ENCODE assay signal across 25 cellular contexts in genomic region chr6:90192857-90193256, GRCh38.
DNase-seq lines count a peak whose midpoint lies in the region; ATAC-seq, FAIRE-seq and TF ChIP-seq lines count a peak whose summit lies in the region.
"Had no signal": no experiment of that assay in that cellular context is flagged by ENCODE, and none has a peak within 500 bp of the region (broad histone marks: within the 10 kb centered on the region; RNA-seq: fewer than 3 reads in every experiment).

No MANE protein-coding gene starts in this region.

- no peak overlapping the region for H2AK5ac ChIP-seq in H1 (ENCODE audit: low read depth, low read length)

- no peak overlapping the region for H2BK12ac ChIP-seq in H1 (ENCODE audit: low read depth, low read length)

- WGBS in H1 (ENCODE audit: extremely low coverage in 1 of 2, insufficient coverage in 1 of 2, insufficient read length in 1 of 2, insufficient replicate concordance in 2 of 2, low coverage in 1 of 2, low lambda C conversion rate in 2 of 2, missing lambda C conversion rate in 1 of 2), 2 experiments: 79% methylated on average over 3 of the region's 3 CpGs; no CpG with 5 or more reads in 1 of the 2 experiments

- no peak overlapping the region for H3K56ac ChIP-seq in H1 (replicated peaks; ENCODE audit: insufficient read length, low read depth, low read length)

- no peak for TF ChIP-seq CTCF in SU-DHL-6 (IDR thresholded peaks at IDR 0.05; ENCODE audit: insufficient read depth, low read length, poor library complexity, severe bottlenecking)
- no peak for TF ChIP-seq CTCF in H1 (IDR thresholded peaks at IDR 0.05; ENCODE audit: control extremely low read depth in 1 of 3, insufficient read depth in 1 of 3, low read depth in 1 of 3, low read length in 3 of 3)

- H3K27ac ChIP-seq in CD4-positive, alpha-beta memory T cell (ENCODE audit: low read depth, low read length): no peak overlapping the region
- H3K27ac ChIP-seq in SU-DHL-6 (ENCODE audit: low read depth, low read length): no peak overlapping the region
- no peak overlapping the region for H3K27ac ChIP-seq in H1 (ENCODE audit: low read depth, low read length)
- H3K27ac ChIP-seq: 22Rv1, stomach, transverse colon had no signal

- no peaks in the 10 kb centered on the region for H4K20me1 ChIP-seq in SU-DHL-6 (ENCODE audit: low read depth, low read length)
- peaks cover 0 to 3% of the 10 kb centered on the region in 2 experiments for H4K20me1 ChIP-seq in H1 (replicated peaks in 1 of 2; ENCODE audit: control insufficient read depth in 1 of 2, insufficient read depth in 2 of 2, low read length in 2 of 2)

- H3K9ac ChIP-seq in SU-DHL-6 (ENCODE audit: low read length) (0 out of 2 replicates have a peak overlapping the region, but pooled peaks have one; percentile 0), H1 (replicated peaks in 1 of 4; ENCODE audit: extremely low read depth in 1 of 4, low read depth in 3 of 4, low read length in 3 of 4) (no peak overlapping the region)

- H3K27me3 ChIP-seq in CD4-positive, alpha-beta memory T cell (ENCODE audit: insufficient read depth, low read length): no peaks in the 10 kb centered on the region
- no peaks in the 10 kb centered on the region for H3K27me3 ChIP-seq in SU-DHL-6 (ENCODE audit: low read length)
- H3K27me3 ChIP-seq in H1 (replicated peaks in 1 of 4; ENCODE audit: control insufficient read depth in 3 of 4, extremely low read depth in 1 of 4, insufficient read depth in 3 of 4, low read length in 3 of 4): no peaks in the 10 kb centered on the region
- H3K27me3 ChIP-seq: stomach, transverse colon had no signal

- H3K36me3 Mint-ChIP-seq in CD4-positive, alpha-beta memory T cell: peaks cover 11 to 13% of the 10 kb centered on the region in 2 donors

- no peak overlapping the region for H2BK5ac ChIP-seq in H1 (ENCODE audit: low read depth, low read length)

- H3K4ac ChIP-seq in H1 (replicated peaks; ENCODE audit: insufficient read length, low read depth, low read length): no peak overlapping the region

- no peak for TF ChIP-seq POLR2A in H1 (IDR thresholded peaks at IDR 0.05; ENCODE audit: control extremely low read depth in 1 of 2, low read depth in 2 of 2, low read length in 2 of 2)

- H2BK15ac ChIP-seq in H1 (ENCODE audit: low read length): no peak overlapping the region

- no peak overlapping the region for H3K4me3 ChIP-seq in CD4-positive, alpha-beta memory T cell (ENCODE audit: low read length in 2 of 2)
- H3K4me3 ChIP-seq in SU-DHL-6 (ENCODE audit: insufficient read depth, low read length, poor library complexity, severe bottlenecking) (no peak overlapping the region), H1 (ENCODE audit: extremely low read depth in 1 of 4, insufficient read depth in 2 of 4, low read depth in 3 of 4, low read length in 4 of 4) (no peak overlapping the region)
- H3K4me3 ChIP-seq: stomach, transverse colon had no signal

- H3K36me3 ChIP-seq in CD4-positive, alpha-beta memory T cell (ENCODE audit: insufficient read depth, low read length): no peaks in the 10 kb centered on the region
- H3K36me3 ChIP-seq in SU-DHL-6 (ENCODE audit: low read length) (peaks cover 12% of the 10 kb centered on the region), H1 (ENCODE audit: control insufficient read depth in 2 of 4, insufficient read depth in 4 of 4, low read length in 3 of 4) (peaks cover 0 to 5% (median 0%) of the 10 kb centered on the region in 4 experiments; a peak in 2 of 8 replicates)
- H3K36me3 ChIP-seq: stomach, transverse colon had no signal

- peak overlapping the region; percentile 40 for H3K4me2 ChIP-seq in SU-DHL-6 (ENCODE audit: low read depth, low read length, poor library complexity, severe bottlenecking)
- H3K4me2 ChIP-seq in H1 (ENCODE audit: insufficient read depth in 1 of 2, low read depth in 2 of 2, low read length in 2 of 2): no peak overlapping the region

- no peak overlapping the region for H3K4me3 Mint-ChIP-seq in CD4-positive, alpha-beta memory T cell
- H3K4me3 Mint-ChIP-seq: HFFc6 had no signal

- H2BK120ac ChIP-seq in H1 (replicated peaks; ENCODE audit: low read depth, low read length): no peak overlapping the region

- intact Hi-C loops in CD4-positive, alpha-beta memory T cell (cut with micrococcal nuclease): no loop called here

- DNase-seq in NCI-H82 (lab: John Stamatoyannopoulos, UW): peak; percentile 9
- no peak for DNase-seq in NCI-H82 treated with DMSO at 0.1 percent for 48 hours (lab: John Stamatoyannopoulos, UW; ENCODE audit: unreplicated experiment)
- DNase-seq in CD4-positive, alpha-beta memory T cell: no peak
- no peak for DNase-seq in H1 (ENCODE audit: low read depth in 1 of 2, low spot score in 2 of 2)
- no peak for DNase-seq in DMS79 treated with DMSO at 0.1 percent for 48 hours (lab: John Stamatoyannopoulos, UW)
- DNase-seq: activated CD4-positive, CD25-positive, alpha-beta regulatory T cell; activated effector memory CD4-positive, alpha-beta T cell treated with Interleukin-2 at 50 U/mL for 16 hours; AML-193; aorta; DMS79; HFFc6; NCI-H1105; NCI-H2081 treated with DMSO at 0.1 percent for 48 hours; NCI-H524; occipital lobe; stimulated activated CD4-positive, alpha-beta T cell treated with anti-CD3 and anti-CD28 coated beads, Interleukin-2, amount 100 ng/mL, for 48 hours; stomach; T-helper 9 cell; transverse colon had no signal

- H3F3A ChIP-seq in SU-DHL-6 (ENCODE audit: insufficient read depth): peaks cover 33% of the 10 kb centered on the region; the same call in 1 of the 2 replicates

- FAIRE-seq in H1 (lab: Jason Lieb, UNC): no peak
- FAIRE-seq: endometrium, GM12891 had no signal

- H4K8ac ChIP-seq in H1 (ENCODE audit: extremely low read depth, insufficient read depth, low read length): no peak overlapping the region

- peaks cover 21% of the 10 kb centered on the region for H3K4me1 ChIP-seq in CD4-positive, alpha-beta memory T cell (ENCODE audit: insufficient read depth, low read length)
- H3K4me1 ChIP-seq in H1 (replicated peaks in 1 of 4; ENCODE audit: control insufficient read depth in 3 of 4, insufficient read depth in 4 of 4, low read length in 3 of 4): peaks cover 0 to 7% (median 2%) of the 10 kb centered on the region in 4 experiments; a peak in 2 of 7 replicates
- H3K4me1 ChIP-seq: stomach had no signal

- no peaks in the 10 kb centered on the region for H3K9me2 ChIP-seq in SU-DHL-6 (replicated peaks; ENCODE audit: insufficient read depth, low read length)

- no peaks in the 10 kb centered on the region for H3K9me3 ChIP-seq in CD4-positive, alpha-beta memory T cell (ENCODE audit: control insufficient read depth in 1 of 2, low read length in 2 of 2)
- H3K9me3 ChIP-seq in SU-DHL-6 (ENCODE audit: insufficient read depth, low read length) (peaks cover 12% of the 10 kb centered on the region; the same call in 1 of the 2 replicates), H1 (ENCODE audit: insufficient read depth in 2 of 2, low read depth in 1 of 2, low read length in 1 of 2) (peaks cover 2 to 6% of the 10 kb centered on the region in 2 experiments; a peak in 3 of 4 replicates)
- H3K9me3 ChIP-seq: stomach, transverse colon had no signal

- no peak overlapping the region for H3K14ac ChIP-seq in H1 (ENCODE audit: insufficient read length)

- POLR2A ChIA-PET in CD4-positive, alpha-beta memory T cell (lab: Charles Lee; ENCODE audit: partially characterized antibody): no interaction called here
- POLR2A ChIA-PET in H1 (lab: Charles Lee; ENCODE audit: partially characterized antibody): no interaction called here

- no peak overlapping the region for H3K18ac ChIP-seq in H1 (ENCODE audit: extremely low read depth, low read length)

- ATAC-seq in GM19023 (IDR thresholded peaks at IDR 0.05; ENCODE audit: unreplicated experiment) (no peak), HG02678 (IDR thresholded peaks at IDR 0.05; ENCODE audit: unreplicated experiment) (no peak)

- peaks cover 0 to 9% (median 5%) of the 10 kb centered on the region in 8 donors for H3K9me3 Mint-ChIP-seq in CD4-positive, alpha-beta memory T cell
- H3K9me3 Mint-ChIP-seq: HFFc6 had no signal

- H4K5ac ChIP-seq in H1 (ENCODE audit: insufficient read length, low read depth, low read length): no peak overlapping the region

- H2BK20ac ChIP-seq in H1 (ENCODE audit: low read length): no peak overlapping the region

- CTCF ChIA-PET in CD4-positive, alpha-beta memory T cell (lab: Charles Lee; ENCODE audit: partially characterized antibody): no interaction called here
- CTCF ChIA-PET in H1 (lab: Charles Lee; ENCODE audit: partially characterized antibody): no interaction called here

- no peak overlapping the region for H2AFZ ChIP-seq in SU-DHL-6 (ENCODE audit: low read depth, low read length, severe bottlenecking)
- 0 out of 2 replicates have a peak overlapping the region, but pooled peaks have one; percentile 2 for H2AFZ ChIP-seq in H1 (ENCODE audit: low read length)

- TF ChIP-seq EP300 in H1 (IDR thresholded peaks at IDR 0.05; ENCODE audit: borderline replicate concordance in 1 of 2, low read depth in 2 of 2, low read length in 2 of 2): no peak

- TF ChIP-seq RAD21 in H1 (IDR thresholded peaks at IDR 0.05 in 1 of 2, conservative IDR thresholded peaks at IDR 0.05 in 1 of 2; ENCODE audit: low read depth in 2 of 2, low read length in 2 of 2): no peak

- no peaks in the 10 kb centered on the region for H3K23me2 ChIP-seq in H1 (ENCODE audit: low read depth, low read length)

- H4K91ac ChIP-seq in H1 (replicated peaks; ENCODE audit: insufficient read length, low read length): no peak overlapping the region

- no peaks in the 10 kb centered on the region; the same call in 1 of the 2 replicates for H3K79me1 ChIP-seq in H1 (ENCODE audit: low read depth, low read length)

- H3K27ac Mint-ChIP-seq in CD4-positive, alpha-beta memory T cell: peak overlapping the region in 4 of 7 donors; percentile 43 to 89 (median 52)
- H3K27ac Mint-ChIP-seq: HFFc6 had no signal

- H3K79me2 ChIP-seq in SU-DHL-6 (ENCODE audit: insufficient read depth, low read length): peaks cover 26% of the 10 kb centered on the region; the same call in 1 of the 2 replicates
- H3K79me2 ChIP-seq in H1 (ENCODE audit: control insufficient read depth in 1 of 2, insufficient read depth in 2 of 2, low read length in 2 of 2): no peaks in the 10 kb centered on the region

- H3K23ac ChIP-seq in H1 (ENCODE audit: insufficient read length): no peak overlapping the region

- H3K4me1 Mint-ChIP-seq in CD4-positive, alpha-beta memory T cell: peaks cover 19 to 46% (median 32%) of the 10 kb centered on the region in 4 donors

- no peaks in the 10 kb centered on the region for H3K27me3 Mint-ChIP-seq in CD4-positive, alpha-beta memory T cell

TF ChIP-seq in H1, 55 proteins besides CTCF, POLR2A, EP300 and RAD21 (continues in another document):
- TF ChIP-seq HDAC6 (IDR thresholded peaks at IDR 0.05; ENCODE audit: low read depth, low read length) (no peak), CEBPB (IDR thresholded peaks at IDR 0.05; ENCODE audit: low read depth, low read length) (no peak), CBX5 (IDR thresholded peaks at IDR 0.05; ENCODE audit: low read depth, low read length) (no peak), PHF8 (conservative IDR thresholded peaks at IDR 0.05; ENCODE audit: low read depth, low read length) (no peak), TBP (IDR thresholded peaks at IDR 0.05; ENCODE audit: low read depth, low read length) (no peak)
